Comparison of ENCODE assay signal across 15 cellular contexts in genomic region chr13:75310005-75310580, GRCh38.
DNase-seq lines count a peak whose midpoint lies in the region; ATAC-seq and TF ChIP-seq lines count a peak whose summit lies in the region.
"Had no signal": no experiment of that assay in that cellular context is flagged by ENCODE, and none has a peak within 500 bp of the region (broad histone marks: within the 10 kb centered on the region; RNA-seq: fewer than 3 reads in every experiment).

No MANE protein-coding gene starts in this region.

- TF ChIP-seq CTCF in upper lobe of right lung (IDR thresholded peaks at IDR 0.05), result no peak

- no peak overlapping the region for H3K4me3 ChIP-seq in upper lobe of right lung

- CTCF ChIA-PET in activated naive CD4-positive, alpha-beta T cell treated with anti-CD3 and anti-CD28 coated beads for 36 hours (lab: Charles Lee), result interaction anchor here (1.6 kb wide), 1 partner anchor 17 kb away, joined by 7 read pairs; no protein-coding TSS in a partner anchor

- no peaks in the 10 kb centered on the region for H3K27me3 Mint-ChIP-seq in activated naive CD4-positive, alpha-beta T cell treated with anti-CD3 and anti-CD28 coated beads for 36 hours (ENCODE audit: low read depth)
- H3K27me3 Mint-ChIP-seq in activated T-helper 2 cell treated with anti-CD3 and anti-CD28 coated beads, Interferon-gamma antibody, Interleukin-2, Interleukin-4, amounts not matched to agents 10 μg/mL and 5 μg/mL and 100 μg/mL, durations not matched to agents 14 hours and 24 hours and 36 hours (ENCODE audit: low read depth), result no peaks in the 10 kb centered on the region
- H3K27me3 Mint-ChIP-seq: IgD-negative memory B cell had no signal

- H3K27me3 ChIP-seq in upper lobe of right lung, result no peaks in the 10 kb centered on the region

- ATAC-seq in HG02759 (IDR thresholded peaks at IDR 0.05; ENCODE audit: unreplicated experiment) (peak; percentile 47), upper lobe of right lung (peak; percentile 69), GM19395 (IDR thresholded peaks at IDR 0.05; ENCODE audit: unreplicated experiment) (no peak)
- ATAC-seq: SK-N-SH treated with all-trans-retinoic acid at 6 μM for 48 hours; stimulated activated effector memory CD8-positive, alpha-beta T cell treated with anti-CD3 and anti-CD28 coated beads, Interleukin-12 subunit alpha, Interleukin-12 subunit beta, amount 100 ng/mL, for 72 hours had no signal

- peaks cover 36% of the 10 kb centered on the region for H3K36me3 Mint-ChIP-seq in activated naive CD4-positive, alpha-beta T cell treated with anti-CD3 and anti-CD28 coated beads for 36 hours (ENCODE audit: low read depth)
- H3K36me3 Mint-ChIP-seq in activated T-helper 2 cell treated with anti-CD3 and anti-CD28 coated beads, Interferon-gamma antibody, Interleukin-2, Interleukin-4, amounts not matched to agents 10 μg/mL and 5 μg/mL and 100 μg/mL, durations not matched to agents 14 hours and 24 hours and 36 hours (ENCODE audit: low read depth), result peaks cover 67% of the 10 kb centered on the region
- H3K36me3 Mint-ChIP-seq: IgD-negative memory B cell had no signal

- H3K27ac ChIP-seq in upper lobe of right lung, result no peak overlapping the region

- H3K9me3 ChIP-seq in upper lobe of right lung, result no peaks in the 10 kb centered on the region

- no peaks in the 10 kb centered on the region for H3K9me3 Mint-ChIP-seq in activated naive CD4-positive, alpha-beta T cell treated with anti-CD3 and anti-CD28 coated beads for 36 hours
- H3K9me3 Mint-ChIP-seq in activated T-helper 2 cell treated with anti-CD3 and anti-CD28 coated beads, Interferon-gamma antibody, Interleukin-2, Interleukin-4, amounts not matched to agents 10 μg/mL and 5 μg/mL and 100 μg/mL, durations not matched to agents 14 hours and 24 hours and 36 hours, result no peaks in the 10 kb centered on the region
- H3K9me3 Mint-ChIP-seq: stimulated activated effector memory CD8-positive, alpha-beta T cell treated with anti-CD3 and anti-CD28 coated beads, Interleukin-12 subunit alpha, Interleukin-12 subunit beta, amount 100 ng/mL, for 72 hours had no signal

- intact Hi-C loops in activated naive CD4-positive, alpha-beta T cell treated with anti-CD3 and anti-CD28 coated beads for 36 hours (cut with micrococcal nuclease), result no loop called here
- intact Hi-C loops in activated T-helper 2 cell treated with anti-CD3 and anti-CD28 coated beads, Interferon-gamma antibody, Interleukin-2, Interleukin-4, amounts not matched to agents 10 μg/mL and 5 μg/mL and 100 μg/mL, durations not matched to agents 14 hours and 24 hours and 36 hours (cut with micrococcal nuclease), result loop anchor here (10.0 kb wide), 1 partner anchor 1715 kb away; the partner anchor contains the start of gene FBXL3
- intact Hi-C loops in upper lobe of right lung (cut with DNase I), result no loop called here

- peak overlapping the region; percentile 34 for H3K27ac Mint-ChIP-seq in activated naive CD4-positive, alpha-beta T cell treated with anti-CD3 and anti-CD28 coated beads for 36 hours
- peak overlapping the region; percentile 80 for H3K27ac Mint-ChIP-seq in activated T-helper 2 cell treated with anti-CD3 and anti-CD28 coated beads, Interferon-gamma antibody, Interleukin-2, Interleukin-4, amounts not matched to agents 10 μg/mL and 5 μg/mL and 100 μg/mL, durations not matched to agents 14 hours and 24 hours and 36 hours
- H3K27ac Mint-ChIP-seq: IgD-negative memory B cell; mesothelial cell of epicardium; stimulated activated effector memory CD8-positive, alpha-beta T cell treated with anti-CD3 and anti-CD28 coated beads, Interleukin-12 subunit alpha, Interleukin-12 subunit beta, amount 100 ng/mL, for 72 hours had no signal

- H3K4me1 ChIP-seq in upper lobe of right lung, result no peaks in the 10 kb centered on the region

- no peaks in the 10 kb centered on the region for H3K36me3 ChIP-seq in upper lobe of right lung

- H3K4me3 Mint-ChIP-seq in activated naive CD4-positive, alpha-beta T cell treated with anti-CD3 and anti-CD28 coated beads for 36 hours, result no peak overlapping the region
- peak overlapping the region; percentile 70 for H3K4me3 Mint-ChIP-seq in activated T-helper 2 cell treated with anti-CD3 and anti-CD28 coated beads, Interferon-gamma antibody, Interleukin-2, Interleukin-4, amounts not matched to agents 10 μg/mL and 5 μg/mL and 100 μg/mL, durations not matched to agents 14 hours and 24 hours and 36 hours (ENCODE audit: low read depth)
- H3K4me3 Mint-ChIP-seq: mesothelial cell of epicardium; stimulated activated effector memory CD8-positive, alpha-beta T cell treated with anti-CD3 and anti-CD28 coated beads, Interleukin-12 subunit alpha, Interleukin-12 subunit beta, amount 100 ng/mL, for 72 hours had no signal

- H3K4me1 Mint-ChIP-seq in activated naive CD4-positive, alpha-beta T cell treated with anti-CD3 and anti-CD28 coated beads for 36 hours (ENCODE audit: low read depth), result peaks cover 47% of the 10 kb centered on the region
- H3K4me1 Mint-ChIP-seq in activated T-helper 2 cell treated with anti-CD3 and anti-CD28 coated beads, Interferon-gamma antibody, Interleukin-2, Interleukin-4, amounts not matched to agents 10 μg/mL and 5 μg/mL and 100 μg/mL, durations not matched to agents 14 hours and 24 hours and 36 hours (ENCODE audit: low read depth), result peaks cover 55% of the 10 kb centered on the region

- DNase-seq in activated naive CD4-positive, alpha-beta T cell treated with anti-CD3 and anti-CD28 coated beads for 36 hours, result no peak
- DNase-seq in activated naive CD4-positive, alpha-beta T cell treated with Interleukin-2 at 50 U/mL for 16 hours, result no peak
- no peak for DNase-seq in activated T-helper 2 cell treated with anti-CD3 and anti-CD28 coated beads, Interferon-gamma antibody, Interleukin-2, Interleukin-4, amounts not matched to agents 10 μg/mL and 5 μg/mL and 100 μg/mL, durations not matched to agents 14 hours and 24 hours and 36 hours (ENCODE audit: low spot score)
- DNase-seq in upper lobe of right lung, result no peak
- no peak for DNase-seq in DMS 273 (lab: John Stamatoyannopoulos, UW; ENCODE audit: unreplicated experiment)
- DNase-seq in NCI-H1092 (lab: John Stamatoyannopoulos, UW), result no peak
- DNase-seq: GF-D8, NCI-H1417, NCI-H2227 treated with DMSO at 0.1 percent for 48 hours had no signal
